ENCODE assay signal across 10 cellular contexts in the genomic region with DNA sequence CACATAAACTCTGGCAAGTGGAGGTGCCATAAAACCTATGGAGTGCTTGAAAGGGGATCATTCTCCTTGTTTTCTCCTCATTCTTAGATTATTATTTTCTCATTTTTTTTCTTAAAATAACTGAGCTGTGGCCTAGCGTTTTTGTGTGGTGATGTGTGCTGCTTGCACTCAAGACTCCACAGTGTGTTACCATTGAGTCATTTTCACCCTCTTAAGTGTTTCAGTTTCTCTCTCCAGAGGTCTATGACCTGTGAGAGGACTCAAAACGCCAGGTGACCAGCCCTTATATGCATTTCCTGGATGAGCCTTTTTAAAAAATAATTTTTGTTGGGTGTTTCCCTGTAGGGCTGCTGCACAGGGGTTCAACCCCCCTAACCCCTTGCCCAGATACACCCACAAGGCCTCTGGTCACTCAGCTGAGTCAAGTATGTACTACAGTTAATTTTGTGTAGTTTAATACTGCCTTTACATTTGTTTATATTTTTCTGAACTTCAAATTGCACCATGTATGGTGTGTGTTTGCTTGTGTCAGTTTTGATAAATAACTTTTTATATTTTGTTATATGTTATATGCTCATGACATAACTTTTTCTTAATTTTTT. TPM values are rescaled to one million over a fixed set of nuclear protein-coding genes. Genes with fewer than 3 reads are reported as not detected.
DNase-seq lines count a peak whose midpoint lies in the region; ATAC-seq and TF ChIP-seq lines count a peak whose summit lies in the region.
"Had no signal": no experiment of that assay in that cellular context is flagged by ENCODE, and none has a peak within 500 bp of the region (broad histone marks: within the 10 kb centered on the region; RNA-seq: fewer than 3 reads in every experiment).

No MANE protein-coding gene starts in this region.

- peaks cover 6% of the 10 kb centered on the region for H3K36me3 Mint-ChIP-seq in activated T-helper 1 cell treated with anti-CD3 and anti-CD28 coated beads, Interleukin-12 subunit alpha, Interleukin-12 subunit beta, Interleukin-2, Interleukin-4 antibody, amounts not matched to agents 30 ng/mL and 10 ng/mL and 1 ng/mL, durations not matched to agents 14 hours and 24 hours and 36 hours (ENCODE audit: low read depth)
- peaks cover 0 to 7% (median 3%) of the 10 kb centered on the region in 3 donors for H3K36me3 Mint-ChIP-seq in naive thymus-derived CD8-positive, alpha-beta T cell

- H3K4me1 Mint-ChIP-seq in activated T-helper 1 cell treated with anti-CD3 and anti-CD28 coated beads, Interleukin-12 subunit alpha, Interleukin-12 subunit beta, Interleukin-2, Interleukin-4 antibody, amounts not matched to agents 30 ng/mL and 10 ng/mL and 1 ng/mL, durations not matched to agents 14 hours and 24 hours and 36 hours (ENCODE audit: low read depth) = peaks cover 32% of the 10 kb centered on the region
- peaks cover 7 to 37% (median 21%) of the 10 kb centered on the region in 4 donors for H3K4me1 Mint-ChIP-seq in naive thymus-derived CD8-positive, alpha-beta T cell
- H3K4me1 Mint-ChIP-seq: brain had no signal

- H3K4me3 Mint-ChIP-seq in activated T-helper 1 cell treated with anti-CD3 and anti-CD28 coated beads, Interleukin-12 subunit alpha, Interleukin-12 subunit beta, Interleukin-2, Interleukin-4 antibody, amounts not matched to agents 30 ng/mL and 10 ng/mL and 1 ng/mL, durations not matched to agents 14 hours and 24 hours and 36 hours = no peak overlapping the region
- H3K4me3 Mint-ChIP-seq in naive thymus-derived CD8-positive, alpha-beta T cell = no peak overlapping the region
- H3K4me3 Mint-ChIP-seq: brain had no signal

- peak; percentile 96 for DNase-seq in GM12865 (ENCODE audit: low read depth)
- no peak for DNase-seq in activated T-helper 1 cell treated with anti-CD3 and anti-CD28 coated beads, Interleukin-12 subunit alpha, Interleukin-12 subunit beta, Interleukin-2, Interleukin-4 antibody, amounts not matched to agents 30 ng/mL and 10 ng/mL and 1 ng/mL, durations not matched to agents 14 hours and 24 hours and 36 hours (ENCODE audit: low spot score)
- no peak for DNase-seq in naive thymus-derived CD8-positive, alpha-beta T cell
- no peak for DNase-seq in posterior vena cava (ENCODE audit: low spot score)
- DNase-seq in GM03348 (ENCODE audit: low spot score) = no peak
- no peak for DNase-seq in HAP-1 (ENCODE audit: low spot score in 2 of 2)

- peak; percentile 100 for ATAC-seq in GM19438 (IDR thresholded peaks at IDR 0.05; ENCODE audit: low read depth, unreplicated experiment)
- ATAC-seq in HG03064 (IDR thresholded peaks at IDR 0.05; ENCODE audit: low read depth, unreplicated experiment) = peak; percentile 98
- no peak for ATAC-seq in naive thymus-derived CD8-positive, alpha-beta T cell

- no peaks in the 10 kb centered on the region for H3K27me3 ChIP-seq in HAP-1 (ENCODE audit: low read depth)
- H3K27me3 ChIP-seq: vagina had no signal

- intact Hi-C loops in activated T-helper 1 cell treated with anti-CD3 and anti-CD28 coated beads, Interleukin-12 subunit alpha, Interleukin-12 subunit beta, Interleukin-2, Interleukin-4 antibody, amounts not matched to agents 30 ng/mL and 10 ng/mL and 1 ng/mL, durations not matched to agents 14 hours and 24 hours and 36 hours (cut with micrococcal nuclease) = loop anchor here (1.0 to 5.0 kb wide), 5 partner anchors 18 to 176 kb away; no protein-coding TSS in a partner anchor
- intact Hi-C loops in posterior vena cava (cut with DNase I) = loop anchor here in 1 of 2 donors (5.0 kb wide), 1 partner anchor 187 kb away; no protein-coding TSS in a partner anchor

- in situ Hi-C loops in HAP-1 (cut with MboI; ENCODE audit: low sequenced_read_pairs) = no loop called here

- no peaks in the 10 kb centered on the region for H3K27me3 Mint-ChIP-seq in activated T-helper 1 cell treated with anti-CD3 and anti-CD28 coated beads, Interleukin-12 subunit alpha, Interleukin-12 subunit beta, Interleukin-2, Interleukin-4 antibody, amounts not matched to agents 30 ng/mL and 10 ng/mL and 1 ng/mL, durations not matched to agents 14 hours and 24 hours and 36 hours (ENCODE audit: insufficient read depth)
- no peaks in the 10 kb centered on the region for H3K27me3 Mint-ChIP-seq in naive thymus-derived CD8-positive, alpha-beta T cell
- H3K27me3 Mint-ChIP-seq: brain had no signal

- TF ChIP-seq CTCF in GM12865 (IDR thresholded peaks at IDR 0.05; ENCODE audit: insufficient read depth, low read depth, low read length, missing control alignments) = no peak

- POLR2A ChIA-PET in naive thymus-derived CD8-positive, alpha-beta T cell (lab: Charles Lee) = interaction anchor here (1.2 kb wide), 1 partner anchor 13 kb away, joined by 4 read pairs; no protein-coding TSS in a partner anchor

- peak overlapping the region; percentile 30 for H3K4me3 ChIP-seq in GM12865 (ENCODE audit: low read depth, low read length)
- no peak overlapping the region for H3K4me3 ChIP-seq in HAP-1
- H3K4me3 ChIP-seq: vagina had no signal

- H3K36me3 ChIP-seq in HAP-1 (replicated peaks) = no peaks in the 10 kb centered on the region
- H3K36me3 ChIP-seq: vagina had no signal

- H3K27ac Mint-ChIP-seq in activated T-helper 1 cell treated with anti-CD3 and anti-CD28 coated beads, Interleukin-12 subunit alpha, Interleukin-12 subunit beta, Interleukin-2, Interleukin-4 antibody, amounts not matched to agents 30 ng/mL and 10 ng/mL and 1 ng/mL, durations not matched to agents 14 hours and 24 hours and 36 hours = peak overlapping the region; percentile 66
- H3K27ac Mint-ChIP-seq in naive thymus-derived CD8-positive, alpha-beta T cell = no peak overlapping the region
- H3K27ac Mint-ChIP-seq: brain had no signal

- H3K9me3 Mint-ChIP-seq in activated T-helper 1 cell treated with anti-CD3 and anti-CD28 coated beads, Interleukin-12 subunit alpha, Interleukin-12 subunit beta, Interleukin-2, Interleukin-4 antibody, amounts not matched to agents 30 ng/mL and 10 ng/mL and 1 ng/mL, durations not matched to agents 14 hours and 24 hours and 36 hours = peaks cover 19% of the 10 kb centered on the region
- H3K9me3 Mint-ChIP-seq in naive thymus-derived CD8-positive, alpha-beta T cell = peaks cover 0 to 6% (median 2%) of the 10 kb centered on the region in 9 donors

- no peaks in the 10 kb centered on the region for H3K4me1 ChIP-seq in HAP-1
- H3K4me1 ChIP-seq: vagina had no signal

- H3K9me3 ChIP-seq in HAP-1 = peaks cover 5% of the 10 kb centered on the region; the same call in 1 of the 2 replicates
- H3K9me3 ChIP-seq: vagina had no signal

RNA-seq across cellular contexts. Expression of gene BTLA, which starts 15.4 kb away (rescaled TPM):
- 39.4 and 40.7 TPM in 2 replicates for total RNA-seq in activated T-helper 1 cell treated with anti-CD3 and anti-CD28 coated beads, Interleukin-12 subunit alpha, Interleukin-12 subunit beta, Interleukin-2, Interleukin-4 antibody, amounts not matched to agents 30 ng/mL and 10 ng/mL and 1 ng/mL, durations not matched to agents 14 hours and 24 hours and 36 hours
- total RNA-seq in naive thymus-derived CD8-positive, alpha-beta T cell = 10 to 100 TPM; 18.2 to 18.5 TPM
- polyA plus RNA-seq in naive thymus-derived CD8-positive, alpha-beta T cell = 10 to 100 TPM in 2 of 3 donors, 1 to 10 TPM in 1; 5.5 to 13.8 (median 10.2) TPM
- total RNA-seq in posterior vena cava = under 1 TPM; 0.14 to 0.38 TPM

RNA-seq across cellular contexts. Expression of gene ATG3, which starts 47.1 kb away (rescaled TPM):
- total RNA-seq in activated T-helper 1 cell treated with anti-CD3 and anti-CD28 coated beads, Interleukin-12 subunit alpha, Interleukin-12 subunit beta, Interleukin-2, Interleukin-4 antibody, amounts not matched to agents 30 ng/mL and 10 ng/mL and 1 ng/mL, durations not matched to agents 14 hours and 24 hours and 36 hours = 66.2 and 69.8 TPM in 2 replicates
- total RNA-seq in naive thymus-derived CD8-positive, alpha-beta T cell = 10 to 100 TPM; 49.7 to 57.4 TPM
- 10 to 100 TPM; 73.4 to 78.1 (median 74.7) TPM for polyA plus RNA-seq in naive thymus-derived CD8-positive, alpha-beta T cell
- 10 to 100 TPM; 49.1 to 54.3 TPM for total RNA-seq in posterior vena cava

RNA-seq across cellular contexts. Expression of gene SLC35A5, which starts 47.2 kb away (rescaled TPM):
- 14.9 and 15.5 TPM in 2 replicates for total RNA-seq in activated T-helper 1 cell treated with anti-CD3 and anti-CD28 coated beads, Interleukin-12 subunit alpha, Interleukin-12 subunit beta, Interleukin-2, Interleukin-4 antibody, amounts not matched to agents 30 ng/mL and 10 ng/mL and 1 ng/mL, durations not matched to agents 14 hours and 24 hours and 36 hours
- 10 to 100 TPM; 23.1 to 24.7 TPM for total RNA-seq in naive thymus-derived CD8-positive, alpha-beta T cell
- polyA plus RNA-seq in naive thymus-derived CD8-positive, alpha-beta T cell = 10 to 100 TPM in 2 of 3 donors, 1 to 10 TPM in 1; 7.9 to 13.7 (median 11.4) TPM
- total RNA-seq in posterior vena cava = 10 to 100 TPM; 28.3 to 32.0 TPM

Comparison
In these comparisons a context has a peak if more than half of its experiments do, and no peak if none do; other contexts are left out.
1. ATAC-seq: peak in GM19438 (single experiment) and HG03064 (single experiment); none in naive thymus-derived CD8-positive, alpha-beta T cell (0 of 2).
2. RNA of gene BTLA, which starts 15.4 kb away (total RNA-seq): 39.4 to 40.7 TPM in activated T-helper 1 cell treated with anti-CD3 and anti-CD28 coated beads, Interleukin-12 subunit alpha, Interleukin-12 subunit beta, Interleukin-2, Interleukin-4 antibody, amounts not matched to agents 30 ng/mL and 10 ng/mL and 1 ng/mL, durations not matched to agents 14 hours and 24 hours and 36 hours and 18.2 to 18.5 TPM in naive thymus-derived CD8-positive, alpha-beta T cell; 0.14 to 0.38 TPM in posterior vena cava; every median in the first group is over 10 times any median in the second.